Comparison of ENCODE assay signal across 1 cellular context in the genomic region with DNA sequence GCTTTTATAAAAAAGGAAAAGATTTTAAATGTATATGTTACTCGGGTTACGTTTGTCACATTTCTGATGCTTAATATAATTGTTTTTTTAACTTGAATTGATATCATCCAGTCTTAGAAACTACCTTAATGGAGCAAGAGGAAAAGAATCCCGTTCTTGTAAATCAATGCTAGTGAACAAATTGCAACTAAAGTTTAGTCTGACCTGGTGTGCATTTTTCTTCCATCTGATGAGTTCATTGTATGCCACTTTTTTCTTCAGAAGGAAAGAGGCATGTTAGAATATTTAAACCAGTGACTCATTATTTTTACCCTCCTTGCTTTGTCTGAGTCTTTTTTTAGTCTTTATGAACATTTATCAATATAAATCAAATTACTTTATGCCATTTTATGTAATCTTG.
TF ChIP-seq lines count a peak whose summit lies in the region.

No MANE protein-coding gene starts in this region.

TF ChIP-seq in GM23338, 12 proteins besides CTCF, POLR2A, EP300 and RAD21 (continued from another document):
- TF ChIP-seq, protein P1, sequence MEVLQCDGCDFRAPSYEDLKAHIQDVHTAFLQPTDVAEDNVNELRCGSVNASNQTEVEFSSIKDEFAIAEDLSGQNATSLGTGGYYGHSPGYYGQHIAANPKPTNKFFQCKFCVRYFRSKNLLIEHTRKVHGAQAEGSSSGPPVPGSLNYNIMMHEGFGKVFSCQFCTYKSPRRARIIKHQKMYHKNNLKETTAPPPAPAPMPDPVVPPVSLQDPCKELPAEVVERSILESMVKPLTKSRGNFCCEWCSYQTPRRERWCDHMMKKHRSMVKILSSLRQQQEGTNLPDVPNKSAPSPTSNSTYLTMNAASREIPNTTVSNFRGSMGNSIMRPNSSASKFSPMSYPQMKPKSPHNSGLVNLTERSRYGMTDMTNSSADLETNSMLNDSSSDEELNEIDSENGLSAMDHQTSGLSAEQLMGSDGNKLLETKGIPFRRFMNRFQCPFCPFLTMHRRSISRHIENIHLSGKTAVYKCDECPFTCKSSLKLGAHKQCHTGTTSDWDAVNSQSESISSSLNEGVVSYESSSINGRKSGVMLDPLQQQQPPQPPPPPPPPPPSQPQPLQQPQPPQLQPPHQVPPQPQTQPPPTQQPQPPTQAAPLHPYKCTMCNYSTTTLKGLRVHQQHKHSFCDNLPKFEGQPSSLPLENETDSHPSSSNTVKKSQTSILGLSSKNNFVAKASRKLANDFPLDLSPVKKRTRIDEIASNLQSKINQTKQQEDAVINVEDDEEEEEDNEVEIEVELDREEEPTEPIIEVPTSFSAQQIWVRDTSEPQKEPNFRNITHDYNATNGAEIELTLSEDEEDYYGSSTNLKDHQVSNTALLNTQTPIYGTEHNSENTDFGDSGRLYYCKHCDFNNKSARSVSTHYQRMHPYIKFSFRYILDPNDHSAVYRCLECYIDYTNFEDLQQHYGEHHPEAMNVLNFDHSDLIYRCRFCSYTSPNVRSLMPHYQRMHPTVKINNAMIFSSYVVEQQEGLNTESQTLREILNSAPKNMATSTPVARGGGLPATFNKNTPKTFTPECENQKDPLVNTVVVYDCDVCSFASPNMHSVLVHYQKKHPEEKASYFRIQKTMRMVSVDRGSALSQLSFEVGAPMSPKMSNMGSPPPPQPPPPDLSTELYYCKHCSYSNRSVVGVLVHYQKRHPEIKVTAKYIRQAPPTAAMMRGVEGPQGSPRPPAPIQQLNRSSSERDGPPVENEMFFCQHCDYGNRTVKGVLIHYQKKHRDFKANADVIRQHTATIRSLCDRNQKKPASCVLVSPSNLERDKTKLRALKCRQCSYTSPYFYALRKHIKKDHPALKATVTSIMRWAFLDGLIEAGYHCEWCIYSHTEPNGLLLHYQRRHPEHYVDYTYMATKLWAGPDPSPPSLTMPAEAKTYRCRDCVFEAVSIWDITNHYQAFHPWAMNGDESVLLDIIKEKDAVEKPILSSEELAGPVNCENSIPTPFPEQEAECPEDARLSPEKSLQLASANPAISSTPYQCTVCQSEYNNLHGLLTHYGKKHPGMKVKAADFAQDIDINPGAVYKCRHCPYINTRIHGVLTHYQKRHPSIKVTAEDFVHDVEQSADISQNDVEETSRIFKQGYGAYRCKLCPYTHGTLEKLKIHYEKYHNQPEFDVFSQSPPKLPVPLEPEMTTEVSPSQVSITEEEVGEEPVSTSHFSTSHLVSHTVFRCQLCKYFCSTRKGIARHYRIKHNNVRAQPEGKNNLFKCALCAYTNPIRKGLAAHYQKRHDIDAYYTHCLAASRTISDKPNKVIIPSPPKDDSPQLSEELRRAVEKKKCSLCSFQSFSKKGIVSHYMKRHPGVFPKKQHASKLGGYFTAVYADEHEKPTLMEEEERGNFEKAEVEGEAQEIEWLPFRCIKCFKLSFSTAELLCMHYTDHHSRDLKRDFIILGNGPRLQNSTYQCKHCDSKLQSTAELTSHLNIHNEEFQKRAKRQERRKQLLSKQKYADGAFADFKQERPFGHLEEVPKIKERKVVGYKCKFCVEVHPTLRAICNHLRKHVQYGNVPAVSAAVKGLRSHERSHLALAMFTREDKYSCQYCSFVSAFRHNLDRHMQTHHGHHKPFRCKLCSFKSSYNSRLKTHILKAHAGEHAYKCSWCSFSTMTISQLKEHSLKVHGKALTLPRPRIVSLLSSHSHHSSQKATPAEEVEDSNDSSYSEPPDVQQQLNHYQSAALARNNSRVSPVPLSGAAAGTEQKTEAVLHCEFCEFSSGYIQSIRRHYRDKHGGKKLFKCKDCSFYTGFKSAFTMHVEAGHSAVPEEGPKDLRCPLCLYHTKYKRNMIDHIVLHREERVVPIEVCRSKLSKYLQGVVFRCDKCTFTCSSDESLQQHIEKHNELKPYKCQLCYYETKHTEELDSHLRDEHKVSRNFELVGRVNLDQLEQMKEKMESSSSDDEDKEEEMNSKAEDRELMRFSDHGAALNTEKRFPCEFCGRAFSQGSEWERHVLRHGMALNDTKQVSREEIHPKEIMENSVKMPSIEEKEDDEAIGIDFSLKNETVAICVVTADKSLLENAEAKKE (CRISPR knock-in tag; IDR thresholded peaks at IDR 0.05) = no peak
- TF ChIP-seq ZNF114 (CRISPR knock-in tag; IDR thresholded peaks at IDR 0.05) = no peak
- TF ChIP-seq ZNF331 (CRISPR knock-in tag; IDR thresholded peaks at IDR 0.05; ENCODE audit: low read depth) = no peak
- TF ChIP-seq REST (IDR thresholded peaks at IDR 0.05; ENCODE audit: unreplicated experiment) = no peak
- TF ChIP-seq NANOG (IDR thresholded peaks at IDR 0.05; ENCODE audit: borderline replicate concordance) = no peak
- no peak for TF ChIP-seq STAT1 (IDR thresholded peaks at IDR 0.05; ENCODE audit: unreplicated experiment)
- no peak for TF ChIP-seq CREB1 (CRISPR knock-in tag; IDR thresholded peaks at IDR 0.05; ENCODE audit: low read depth)
